22 cellular contexts compared by ENCODE assay signal in the genomic region with DNA sequence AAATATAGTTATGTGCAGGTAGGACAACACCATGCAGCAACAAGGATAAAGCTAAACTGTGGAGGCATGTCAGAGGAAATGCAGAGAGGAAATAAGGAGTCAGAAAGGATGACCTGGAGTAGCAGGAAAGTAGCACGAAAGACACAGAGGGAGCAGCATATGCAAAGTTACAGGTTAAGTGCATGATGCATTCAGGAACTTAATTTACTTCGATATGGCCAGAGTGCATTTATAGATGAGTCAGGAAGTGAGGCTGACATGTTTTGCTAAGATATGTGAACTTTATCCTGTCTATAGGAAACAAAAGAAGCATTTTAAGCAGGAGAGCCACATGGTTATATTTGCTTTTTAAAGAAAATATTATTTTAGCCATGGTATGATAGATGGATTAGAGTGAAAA. TPM values are rescaled to one million over a fixed set of nuclear protein-coding genes. Genes with fewer than 3 reads are reported as not detected.
"Had no signal": no experiment of that assay in that cellular context is flagged by ENCODE, and none has a peak within 500 bp of the region (broad histone marks: within the 10 kb centered on the region; RNA-seq: fewer than 3 reads in every experiment).

No MANE protein-coding gene starts in this region.

- H3K4me3 ChIP-seq: ascending aorta, lung, suprapubic skin, transverse colon, uterus had no signal

- H3K9me3 ChIP-seq: ascending aorta, suprapubic skin, transverse colon, uterus had no signal

- H3K27me3 ChIP-seq: ascending aorta, suprapubic skin, transverse colon, uterus had no signal

- H3K27ac ChIP-seq: ascending aorta, parathyroid adenoma, suprapubic skin, transverse colon, uterus had no signal

- H3K36me3 ChIP-seq: ascending aorta, transverse colon, uterus had no signal

- ATAC-seq: activated CD8-positive, alpha-beta memory T cell treated with anti-CD3 and anti-CD28 coated beads, Interleukin-2, amount 10 ng/mL, durations not matched to agents 7 days and 5 days; activated T-helper 17 cell treated with anti-CD3 and anti-CD28 coated beads, Interleukin-2, amount 50 U/mL, for 72 hours; left lobe of liver; stimulated activated naive CD8-positive, alpha-beta T cell treated with anti-CD3 and anti-CD28 coated beads, Interleukin-15, amount 100 ng/mL, for 72 hours had no signal

- H3K79me2 ChIP-seq: parathyroid adenoma had no signal

- DNase-seq: activated B cell treated with CpG ODN at 0.5 μM for 24 hours; activated CD4-positive, alpha-beta memory T cell treated with anti-CD3 and anti-CD28 coated beads, Interleukin-2, amount 10 ng/mL, durations not matched to agents 7 days and 5 days; activated CD4-positive, alpha-beta T cell treated with anti-CD3 and anti-CD28 coated beads for 4 hours; activated CD8-positive, alpha-beta memory T cell treated with anti-CD3 and anti-CD28 coated beads, Interleukin-2, amount 10 ng/mL, durations not matched to agents 7 days and 5 days; activated naive CD4-positive, alpha-beta T cell treated with anti-CD3 and anti-CD28 coated beads, Interleukin-2, amount 50 U/mL, for 16 hours; activated T-cell treated with anti-CD3 and anti-CD28 coated beads, Interleukin-2, amount 50 U/mL, for 1 hour; cortex of kidney; effector CD8-positive, alpha-beta T cell; foreskin melanocyte; head of caudate nucleus; stimulated activated CD4-positive, alpha-beta T cell treated with anti-CD3 and anti-CD28 coated beads, Interleukin-2, amount 100 ng/mL, for 48 hours; stimulated activated naive CD8-positive, alpha-beta T cell treated with anti-CD3 and anti-CD28 coated beads, Interleukin-15, amount 100 ng/mL, for 72 hours; SW 1271; T-helper 2 cell; transverse colon; uterus had no signal

- H3K9ac ChIP-seq: parathyroid adenoma had no signal

- H2AFZ ChIP-seq: parathyroid adenoma had no signal

RNA-seq across cellular contexts. Expression of a gene that starts 29.0 kb away (rescaled TPM):
- total RNA-seq: ascending aorta, left lobe of liver had no signal
